ENCODE assay signal across 8 cellular contexts in genomic region chr10:122980209-122981065, GRCh38. TPM values are rescaled to one million over a fixed set of nuclear protein-coding genes. Genes with fewer than 3 reads are reported as not detected.
A peak's percentile ranks its signal among the peaks of the same experiment; 100 is the strongest.
DNase-seq lines count a peak whose midpoint lies in the region; ATAC-seq, FAIRE-seq and TF ChIP-seq lines count a peak whose summit lies in the region.

TSS of gene PSTK (plus strand) at chr10:122980401. CDS start at chr10:122980480, 79 bp downstream.

- H4K20me1 ChIP-seq in BLaER1, result no peaks in the 10 kb centered on the region

- H3K27ac Mint-ChIP-seq in activated CD4-positive, alpha-beta T cell treated with anti-CD3 and anti-CD28 coated beads for 36 hours, result peak within 1 kb of the TSS; percentile 94

- peak within 1 kb of the TSS; percentile 93 for H3K4me2 ChIP-seq in BLaER1

- H3K27me3 Mint-ChIP-seq in activated CD4-positive, alpha-beta T cell treated with anti-CD3 and anti-CD28 coated beads for 36 hours, result no peaks in the 10 kb centered on the region

- peaks cover 22% of the 10 kb centered on the region for H3K4me1 ChIP-seq in BLaER1

- H3K27ac ChIP-seq in BLaER1, result peak within 1 kb of the TSS; percentile 93

- no peaks in the 10 kb centered on the region for H3K9me3 Mint-ChIP-seq in activated CD4-positive, alpha-beta T cell treated with anti-CD3 and anti-CD28 coated beads for 36 hours (ENCODE audit: low read depth)

- H3K4me3 ChIP-seq in BLaER1 (peak within 1 kb of the TSS; percentile 73), choroid plexus epithelial cell (ENCODE audit: low read depth, low read length) (peak within 1 kb of the TSS; percentile 89)

- DNase-seq in GM19239 (ENCODE audit: insufficient read length, low spot score), result peak; percentile 89
- peak; percentile 81 for DNase-seq in NCI-H510A (lab: John Stamatoyannopoulos, UW)
- peak; percentile 94 for DNase-seq in activated CD4-positive, alpha-beta T cell treated with anti-CD3 and anti-CD28 coated beads for 36 hours
- peak; percentile 94 for DNase-seq in choroid plexus epithelial cell (ENCODE audit: low read depth)
- DNase-seq in kidney tubule cell (ENCODE audit: low spot score), result peak; percentile 91
- DNase-seq in stimulated activated CD4-positive, alpha-beta T cell treated with anti-CD3 and anti-CD28 coated beads, Interleukin-1b, Interleukin-23, amount 100 ng/mL, for 1 hour (ENCODE audit: low read depth in 2 of 2), result peak; percentile 58 to 73

- CTCF ChIA-PET in activated CD4-positive, alpha-beta T cell treated with anti-CD3 and anti-CD28 coated beads for 36 hours (lab: Charles Lee), result interaction anchor here (0.6 to 3.3 kb wide), 16 partner anchors 10 to 408 kb away, joined by 3 to 25 read pairs (median 4); partner anchors contain the start of genes ACADSB, C10orf88 and IKZF5

- ATAC-seq in HG03442 (IDR thresholded peaks at IDR 0.05; ENCODE audit: unreplicated experiment), result peak; percentile 95
- peak; percentile 98 for ATAC-seq in activated CD4-positive, alpha-beta T cell treated with anti-CD3 and anti-CD28 coated beads for 36 hours

- peak; percentile 95 for TF ChIP-seq CTCF in choroid plexus epithelial cell (conservative IDR thresholded peaks at IDR 0.05; ENCODE audit: low read depth, low read length)

- FAIRE-seq in GM19239 (lab: Jason Lieb, UNC), result peak; percentile 80

- peak within 1 kb of the TSS; percentile 89 for H3K9ac ChIP-seq in BLaER1

- intact Hi-C loops in activated CD4-positive, alpha-beta T cell treated with anti-CD3 and anti-CD28 coated beads for 36 hours (cut with DNase I, micrococcal nuclease), result loop anchor here (1.0 kb wide), 4 partner anchors 26 to 174 kb away; partner anchors contain the start of genes C10orf88 (in 2 of the 2), IKZF5 (in 2 of the 2), BUB3 (in 1 of the 2) and FAM24B (in 1 of the 2)

- H3K36me3 Mint-ChIP-seq in activated CD4-positive, alpha-beta T cell treated with anti-CD3 and anti-CD28 coated beads for 36 hours (ENCODE audit: low read depth), result no peaks in the 10 kb centered on the region

- peaks cover 24% of the 10 kb centered on the region for H3K36me3 ChIP-seq in BLaER1

- peaks cover 18% of the 10 kb centered on the region for H3K4me1 Mint-ChIP-seq in activated CD4-positive, alpha-beta T cell treated with anti-CD3 and anti-CD28 coated beads for 36 hours

- POLR2A ChIA-PET in activated CD4-positive, alpha-beta T cell treated with anti-CD3 and anti-CD28 coated beads for 36 hours (lab: Charles Lee), result interaction anchor here (0.6 to 1.5 kb wide), 2 partner anchors 28 to 30 kb away, joined by 3 to 5 read pairs; partner anchors contain the start of genes ACADSB and IKZF5

- H3K4me3 Mint-ChIP-seq in activated CD4-positive, alpha-beta T cell treated with anti-CD3 and anti-CD28 coated beads for 36 hours, result peak within 1 kb of the TSS; percentile 80

- no peaks in the 10 kb centered on the region for H3K9me3 ChIP-seq in BLaER1

- no peaks in the 10 kb centered on the region for H3K27me3 ChIP-seq in BLaER1

RNA-seq across cellular contexts. Expression of gene PSTK, which starts in this region (rescaled TPM):
- total RNA-seq in activated CD4-positive, alpha-beta T cell treated with anti-CD3 and anti-CD28 coated beads for 36 hours, result 1 to 10 TPM; 2.8 to 2.9 TPM

Comparison
In these comparisons a context has a peak if more than half of its experiments do, and no peak if none do; other contexts are left out.
1. Peak in every context shown above with its lines: DNase-seq, ATAC-seq, H3K4me3 ChIP-seq and H3K27ac ChIP-seq.